Comparison of ENCODE assay signal across 8 cellular contexts in genomic region chr17:74924250-74924948, GRCh38. TPM values are rescaled to one million over a fixed set of nuclear protein-coding genes. Genes with fewer than 3 reads are reported as not detected.
A peak's percentile ranks its signal among the peaks of the same experiment; 100 is the strongest.
DNase-seq lines count a peak whose midpoint lies in the region; ATAC-seq and TF ChIP-seq lines count a peak whose summit lies in the region.

OTOP2 (plus strand) TSS chr17:74924273; CDS start chr17:74924633, 360 bp downstream.

- TF ChIP-seq RAD21 in SK-N-SH (IDR thresholded peaks at IDR 0.05; ENCODE audit: low read length): no peak

- H3K79me2 ChIP-seq in SK-N-SH (ENCODE audit: insufficient read depth): no peaks in the 10 kb centered on the region

- TF ChIP-seq EP300 in SK-N-SH (IDR thresholded peaks at IDR 0.05; ENCODE audit: borderline replicate concordance in 1 of 2, low read depth in 1 of 2, low read length in 1 of 2) (no peak), suprapubic skin (IDR thresholded peaks at IDR 0.05) (no peak), gastroesophageal sphincter (IDR thresholded peaks at IDR 0.05) (no peak)

- H2AFZ ChIP-seq in SK-N-SH (ENCODE audit: low read depth): peak within 1 kb of the TSS; percentile 84; the same call in 1 of the 2 replicates

- no peak for TF ChIP-seq CTCF in SK-N-SH (IDR thresholded peaks at IDR 0.05)
- no peak for TF ChIP-seq CTCF in WERI-Rb-1 (IDR thresholded peaks at IDR 0.05; ENCODE audit: low read depth, low read length)
- no peak for TF ChIP-seq CTCF in suprapubic skin (IDR thresholded peaks at IDR 0.05)
- no peak for TF ChIP-seq CTCF in gastroesophageal sphincter (IDR thresholded peaks at IDR 0.05)

- H3F3A ChIP-seq in SK-N-SH (replicated peaks; ENCODE audit: insufficient read depth): no peaks in the 10 kb centered on the region

- H3K9ac ChIP-seq in SK-N-SH (no peak within 1 kb of the TSS), iPS-20b (ENCODE audit: low read depth, low read length) (no peak within 1 kb of the TSS)

- no peaks in the 10 kb centered on the region for H3K36me3 ChIP-seq in SK-N-SH (replicated peaks in 1 of 2; ENCODE audit: control insufficient read depth in 1 of 2, insufficient read depth in 2 of 2, low read length in 1 of 2)
- no peaks in the 10 kb centered on the region for H3K36me3 ChIP-seq in WERI-Rb-1
- no peaks in the 10 kb centered on the region for H3K36me3 ChIP-seq in iPS-20b (ENCODE audit: insufficient read depth, low read depth, low read length)
- no peaks in the 10 kb centered on the region for H3K36me3 ChIP-seq in suprapubic skin
- no peaks in the 10 kb centered on the region for H3K36me3 ChIP-seq in gastroesophageal sphincter

- H3K4me2 ChIP-seq in SK-N-SH: peak within 1 kb of the TSS; percentile 99

- H3K9me3 ChIP-seq in SK-N-SH (no peaks in the 10 kb centered on the region), WERI-Rb-1 (ENCODE audit: severe bottlenecking) (no peaks in the 10 kb centered on the region), iPS-20b (ENCODE audit: insufficient read depth, low read depth, low read length) (no peaks in the 10 kb centered on the region; the same call in 1 of the 2 replicates), suprapubic skin (no peaks in the 10 kb centered on the region), gastroesophageal sphincter (no peaks in the 10 kb centered on the region)

- no peak for TF ChIP-seq POLR2A in suprapubic skin (IDR thresholded peaks at IDR 0.05)
- TF ChIP-seq POLR2A in gastroesophageal sphincter (IDR thresholded peaks at IDR 0.05): no peak

- H3K4me1 ChIP-seq in SK-N-SH (ENCODE audit: control insufficient read depth in 1 of 2, insufficient read depth in 2 of 2, low read depth in 1 of 2, low read length in 1 of 2) (peaks cover 0 to 19% of the 10 kb centered on the region in 2 experiments; a peak in 1 of 4 replicates), iPS-20b (ENCODE audit: insufficient read depth, low read length) (peaks cover 3% of the 10 kb centered on the region; the same call in 1 of the 2 replicates), suprapubic skin (peaks cover 44% of the 10 kb centered on the region), gastroesophageal sphincter (peaks cover 0 to 34% (median 14%) of the 10 kb centered on the region in 3 donors)

- H3K4me3 ChIP-seq in SK-N-SH (ENCODE audit: low read depth in 2 of 2, low read length in 1 of 2): peak within 1 kb of the TSS; percentile 42 to 62
- peak within 1 kb of the TSS; percentile 60 for H3K4me3 ChIP-seq in WERI-Rb-1 (ENCODE audit: low read depth, low read length)
- peak within 1 kb of the TSS; percentile 55; the same call in 1 of the 2 replicates for H3K4me3 ChIP-seq in iPS-20b (ENCODE audit: low read length)
- H3K4me3 ChIP-seq in suprapubic skin: peak within 1 kb of the TSS; percentile 50
- peak within 1 kb of the TSS in 1 of 2 donors; percentile 44 for H3K4me3 ChIP-seq in gastroesophageal sphincter

- 13% methylated on average over 36 of the region's 54 CpGs for whole genome bisulfite sequencing in SK-N-SH (ENCODE audit: low lambda C conversion rate)
- 3% methylated on average over 32 of the region's 54 CpGs for WGBS in suprapubic skin
- 0% methylated on average over 6 of the region's 54 CpGs; no CpG with 5 or more reads in 1 of the 2 donors for WGBS in gastroesophageal sphincter (ENCODE audit: low coverage in 1 of 2), 2 donors

- POLR2A ChIA-PET in SK-N-SH (lab: Yijun Ruan, JAX): interaction anchor here (0.8 to 1.5 kb wide), 3 partner anchors 11 to 51 kb away, joined by 3 read pairs; partner anchors contain the start of gene OTOP3

- DNase-seq in SK-N-SH (peak; percentile 67), WERI-Rb-1 (no peak), suprapubic skin (ENCODE audit: low spot score in 2 of 2) (no peak), T-helper 9 cell (no peak)

- no peak within 1 kb of the TSS for H3K27ac ChIP-seq in SK-N-SH (ENCODE audit: low read depth in 2 of 2, low read length in 1 of 2)
- no peak within 1 kb of the TSS for H3K27ac ChIP-seq in WERI-Rb-1
- H3K27ac ChIP-seq in iPS-20b (ENCODE audit: low read length): no peak within 1 kb of the TSS
- H3K27ac ChIP-seq in suprapubic skin: no peak within 1 kb of the TSS
- H3K27ac ChIP-seq in gastroesophageal sphincter: no peak within 1 kb of the TSS

- CTCF ChIA-PET in SK-N-SH (lab: Yijun Ruan, JAX): interaction anchor here (0.6 to 12.1 kb wide), 42 partner anchors 10 to 473 kb away, joined by 3 to 286 read pairs (median 5); partner anchors contain the start of genes CDR2L, FADS6, HID1 and MRPL58

- peaks cover 3% of the 10 kb centered on the region; the same call in 1 of the 2 replicates for H4K20me1 ChIP-seq in SK-N-SH (ENCODE audit: insufficient read depth)

- H3K27me3 ChIP-seq in SK-N-SH (ENCODE audit: insufficient read depth) (peaks cover 78% of the 10 kb centered on the region), WERI-Rb-1 (ENCODE audit: insufficient read depth, low read depth, severe bottlenecking) (peaks cover 23% of the 10 kb centered on the region), iPS-20b (ENCODE audit: insufficient read depth, low read length) (peaks cover 94% of the 10 kb centered on the region), suprapubic skin (peaks cover 66% of the 10 kb centered on the region), gastroesophageal sphincter (peaks cover 100% of the 10 kb centered on the region)

- no peaks in the 10 kb centered on the region for H3K9me2 ChIP-seq in SK-N-SH

- ATAC-seq in SK-N-SH treated with all-trans-retinoic acid at 6 μM for 48 hours: no peak; the same call in 1 of the 3 replicates
- no peak for ATAC-seq in gastroesophageal sphincter
- ATAC-seq in HG03025 (IDR thresholded peaks at IDR 0.05; ENCODE audit: low FRiP score, unreplicated experiment): no peak

TF ChIP-seq in SK-N-SH, 30 proteins besides CTCF, POLR2A, EP300 and RAD21:
- TF ChIP-seq TEAD4 (IDR thresholded peaks at IDR 0.05; ENCODE audit: borderline replicate concordance, insufficient read depth) (no peak), EZH2phosphoT487 (IDR thresholded peaks at IDR 0.05; ENCODE audit: borderline replicate concordance, low read depth) (peak; percentile 48; the same call in 1 of the 2 replicates), FOSL2 (IDR thresholded peaks at IDR 0.05; ENCODE audit: borderline replicate concordance, low read depth) (no peak), ELF1 (IDR thresholded peaks at IDR 0.05) (no peak), PBX3 (IDR thresholded peaks at IDR 0.05) (no peak)
- TF ChIP-seq, protein P1, sequence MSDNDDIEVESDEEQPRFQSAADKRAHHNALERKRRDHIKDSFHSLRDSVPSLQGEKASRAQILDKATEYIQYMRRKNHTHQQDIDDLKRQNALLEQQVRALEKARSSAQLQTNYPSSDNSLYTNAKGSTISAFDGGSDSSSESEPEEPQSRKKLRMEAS (IDR thresholded peaks at IDR 0.05; ENCODE audit: low read depth): no peak

TF ChIP-seq in SK-N-SH treated with all-trans-retinoic acid at 6 μM for 48 hours, 23 proteins besides CTCF, POLR2A, EP300 and RAD21:
- TF ChIP-seq RARB (CRISPR knock-in tag; IDR thresholded peaks at IDR 0.05): no peak
- TF ChIP-seq, protein P2, sequence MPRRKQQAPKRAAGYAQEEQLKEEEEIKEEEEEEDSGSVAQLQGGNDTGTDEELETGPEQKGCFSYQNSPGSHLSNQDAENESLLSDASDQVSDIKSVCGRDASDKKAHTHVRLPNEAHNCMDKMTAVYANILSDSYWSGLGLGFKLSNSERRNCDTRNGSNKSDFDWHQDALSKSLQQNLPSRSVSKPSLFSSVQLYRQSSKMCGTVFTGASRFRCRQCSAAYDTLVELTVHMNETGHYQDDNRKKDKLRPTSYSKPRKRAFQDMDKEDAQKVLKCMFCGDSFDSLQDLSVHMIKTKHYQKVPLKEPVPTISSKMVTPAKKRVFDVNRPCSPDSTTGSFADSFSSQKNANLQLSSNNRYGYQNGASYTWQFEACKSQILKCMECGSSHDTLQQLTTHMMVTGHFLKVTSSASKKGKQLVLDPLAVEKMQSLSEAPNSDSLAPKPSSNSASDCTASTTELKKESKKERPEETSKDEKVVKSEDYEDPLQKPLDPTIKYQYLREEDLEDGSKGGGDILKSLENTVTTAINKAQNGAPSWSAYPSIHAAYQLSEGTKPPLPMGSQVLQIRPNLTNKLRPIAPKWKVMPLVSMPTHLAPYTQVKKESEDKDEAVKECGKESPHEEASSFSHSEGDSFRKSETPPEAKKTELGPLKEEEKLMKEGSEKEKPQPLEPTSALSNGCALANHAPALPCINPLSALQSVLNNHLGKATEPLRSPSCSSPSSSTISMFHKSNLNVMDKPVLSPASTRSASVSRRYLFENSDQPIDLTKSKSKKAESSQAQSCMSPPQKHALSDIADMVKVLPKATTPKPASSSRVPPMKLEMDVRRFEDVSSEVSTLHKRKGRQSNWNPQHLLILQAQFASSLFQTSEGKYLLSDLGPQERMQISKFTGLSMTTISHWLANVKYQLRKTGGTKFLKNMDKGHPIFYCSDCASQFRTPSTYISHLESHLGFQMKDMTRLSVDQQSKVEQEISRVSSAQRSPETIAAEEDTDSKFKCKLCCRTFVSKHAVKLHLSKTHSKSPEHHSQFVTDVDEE (CRISPR knock-in tag; IDR thresholded peaks at IDR 0.05): no peak
- no peak for TF ChIP-seq ARNTL (CRISPR knock-in tag; IDR thresholded peaks at IDR 0.05; ENCODE audit: borderline replicate concordance, low read depth)
- TF ChIP-seq TOX (CRISPR knock-in tag; IDR thresholded peaks at IDR 0.05; ENCODE audit: borderline replicate concordance): no peak
- no peak for TF ChIP-seq ZC3H10 (CRISPR knock-in tag; IDR thresholded peaks at IDR 0.05)
- no peak for TF ChIP-seq ZFP3 (CRISPR knock-in tag; IDR thresholded peaks at IDR 0.05)
- TF ChIP-seq, protein P3, sequence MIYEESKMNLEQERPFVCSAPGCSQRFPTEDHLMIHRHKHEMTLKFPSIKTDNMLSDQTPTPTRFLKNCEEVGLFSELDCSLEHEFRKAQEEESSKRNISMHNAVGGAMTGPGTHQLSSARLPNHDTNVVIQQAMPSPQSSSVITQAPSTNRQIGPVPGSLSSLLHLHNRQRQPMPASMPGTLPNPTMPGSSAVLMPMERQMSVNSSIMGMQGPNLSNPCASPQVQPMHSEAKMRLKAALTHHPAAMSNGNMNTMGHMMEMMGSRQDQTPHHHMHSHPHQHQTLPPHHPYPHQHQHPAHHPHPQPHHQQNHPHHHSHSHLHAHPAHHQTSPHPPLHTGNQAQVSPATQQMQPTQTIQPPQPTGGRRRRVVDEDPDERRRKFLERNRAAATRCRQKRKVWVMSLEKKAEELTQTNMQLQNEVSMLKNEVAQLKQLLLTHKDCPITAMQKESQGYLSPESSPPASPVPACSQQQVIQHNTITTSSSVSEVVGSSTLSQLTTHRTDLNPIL (CRISPR knock-in tag; IDR thresholded peaks at IDR 0.05; ENCODE audit: low read depth): no peak
- TF ChIP-seq SNAI2 (CRISPR knock-in tag; IDR thresholded peaks at IDR 0.05): no peak

RNA-seq across cellular contexts. Expression of gene OTOP2, which starts in this region (rescaled TPM):
- polyA plus RNA-seq in SK-N-SH (2012; rRNA removed): not detected in 2 replicates
- not detected in 2 replicates for polyA plus RNA-seq in SK-N-SH (2012; cell fraction: cytosol; rRNA removed)
- polyA plus RNA-seq in SK-N-SH (2012; cell fraction: nucleus; rRNA removed): not detected in 2 replicates
- total RNA-seq in suprapubic skin (under 1 TPM in 1 of 4 donors, not detected in 3; 0.49 TPM), gastroesophageal sphincter (not detected)

Comparison
In these comparisons a context has a peak if more than half of its experiments do, and no peak if none do; other contexts are left out.
1. Peak in DNase-seq, H3K4me3 ChIP-seq and H3K4me2 ChIP-seq in SK-N-SH; RNA of the gene not detected or under 1 TPM.